18 cellular contexts compared by ENCODE assay signal in the genomic region with DNA sequence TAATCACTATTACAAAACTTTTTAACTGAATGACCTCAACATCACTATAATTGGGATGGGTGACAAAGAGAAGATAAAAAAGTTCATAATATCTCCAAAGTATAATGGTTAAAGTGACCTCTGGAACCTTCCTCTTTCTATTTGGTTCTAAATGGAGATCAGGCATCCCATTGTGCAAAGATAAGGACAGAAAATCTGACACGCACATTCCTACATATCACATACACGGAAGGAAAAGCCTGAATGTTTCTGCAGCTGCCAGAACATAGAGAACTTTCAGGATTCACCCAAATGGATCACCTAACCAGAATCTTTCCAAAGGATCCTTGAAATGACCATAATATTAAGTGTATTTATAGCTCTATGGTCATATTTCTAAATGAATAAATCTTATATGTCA.
"Had no signal": no experiment of that assay in that cellular context is flagged by ENCODE, and none has a peak within 500 bp of the region (broad histone marks: within the 10 kb centered on the region; RNA-seq: fewer than 3 reads in every experiment).

No MANE protein-coding gene starts in this region.

- H3K9me3 ChIP-seq: gastroesophageal sphincter, prostate gland, suprapubic skin had no signal

- ATAC-seq: activated CD8-positive, alpha-beta T cell treated with anti-CD3 and anti-CD28 coated beads, Interleukin-2, amount 10 ng/mL, durations not matched to agents 7 days and 5 days; activated T-helper 17 cell treated with anti-CD3 and anti-CD28 coated beads, Interleukin-2, amount 50 U/mL, for 72 hours; gastroesophageal sphincter; naive thymus-derived CD4-positive, alpha-beta T cell; stimulated activated naive CD8-positive, alpha-beta T cell treated with anti-CD3 and anti-CD28 coated beads, Interleukin-15, Interleukin-2, amounts not matched to agents 100 U/mL and 50 U/mL, for 24 hours had no signal

- DNase-seq: activated CD4-positive, alpha-beta T cell treated with anti-CD3 and anti-CD28 coated beads for 48 hours; activated CD8-positive, alpha-beta T cell treated with anti-CD3 and anti-CD28 coated beads, Interleukin-2, amount 10 ng/mL, durations not matched to agents 7 days and 5 days; activated naive CD4-positive, alpha-beta T cell treated with anti-CD3 and anti-CD28 coated beads for 36 hours; central memory CD4-positive, alpha-beta T cell; effector memory CD4-positive, alpha-beta T cell; kidney glomerular epithelial cell; naive thymus-derived CD4-positive, alpha-beta T cell; occipital lobe; stimulated activated CD4-positive, alpha-beta T cell treated with anti-CD3 and anti-CD28 coated beads, Interleukin-12 subunit alpha, Interleukin-12 subunit beta, amount 100 ng/mL, for 4 hours; stimulated activated naive CD8-positive, alpha-beta T cell treated with anti-CD3 and anti-CD28 coated beads, Interleukin-15, Interleukin-2, amounts not matched to agents 100 U/mL and 50 U/mL, for 24 hours; WERI-Rb-1 had no signal

- H3K27me3 ChIP-seq: gastroesophageal sphincter, hepatocyte, suprapubic skin had no signal

- H3K4me2 ChIP-seq: hepatocyte had no signal

- H3K27ac ChIP-seq: coronary artery, gastroesophageal sphincter, hepatocyte, prostate gland, suprapubic skin, WERI-Rb-1 had no signal

- H3K4me3 ChIP-seq: coronary artery, gastroesophageal sphincter, hepatocyte, prostate gland, suprapubic skin had no signal

- H3K27me3 Mint-ChIP-seq: activated T-helper 17 cell treated with anti-CD3 and anti-CD28 coated beads, Interleukin-2, amount 50 U/mL, for 72 hours; naive thymus-derived CD4-positive, alpha-beta T cell; type B pancreatic cell had no signal

- H2AFZ ChIP-seq: hepatocyte had no signal

- H3K9me3 Mint-ChIP-seq: activated naive CD4-positive, alpha-beta T cell treated with anti-CD3 and anti-CD28 coated beads for 36 hours; activated T-helper 17 cell treated with anti-CD3 and anti-CD28 coated beads, Interleukin-2, amount 50 U/mL, for 72 hours; naive thymus-derived CD4-positive, alpha-beta T cell; type B pancreatic cell had no signal

- H3K4me3 Mint-ChIP-seq: activated CD8-positive, alpha-beta T cell treated with anti-CD3 and anti-CD28 coated beads, Interleukin-2, amount 10 ng/mL, durations not matched to agents 7 days and 5 days; activated naive CD4-positive, alpha-beta T cell treated with anti-CD3 and anti-CD28 coated beads for 36 hours; activated T-helper 17 cell treated with anti-CD3 and anti-CD28 coated beads, Interleukin-2, amount 50 U/mL, for 72 hours; naive thymus-derived CD4-positive, alpha-beta T cell; type B pancreatic cell had no signal

- H3K36me3 ChIP-seq: gastroesophageal sphincter, prostate gland, suprapubic skin, WERI-Rb-1 had no signal

- H3K27ac Mint-ChIP-seq: activated CD8-positive, alpha-beta T cell treated with anti-CD3 and anti-CD28 coated beads, Interleukin-2, amount 10 ng/mL, durations not matched to agents 7 days and 5 days; activated naive CD4-positive, alpha-beta T cell treated with anti-CD3 and anti-CD28 coated beads for 36 hours; activated T-helper 17 cell treated with anti-CD3 and anti-CD28 coated beads, Interleukin-2, amount 50 U/mL, for 72 hours; naive thymus-derived CD4-positive, alpha-beta T cell; type B pancreatic cell had no signal
